ENCODE assay signal across 7 cellular contexts in the genomic region with DNA sequence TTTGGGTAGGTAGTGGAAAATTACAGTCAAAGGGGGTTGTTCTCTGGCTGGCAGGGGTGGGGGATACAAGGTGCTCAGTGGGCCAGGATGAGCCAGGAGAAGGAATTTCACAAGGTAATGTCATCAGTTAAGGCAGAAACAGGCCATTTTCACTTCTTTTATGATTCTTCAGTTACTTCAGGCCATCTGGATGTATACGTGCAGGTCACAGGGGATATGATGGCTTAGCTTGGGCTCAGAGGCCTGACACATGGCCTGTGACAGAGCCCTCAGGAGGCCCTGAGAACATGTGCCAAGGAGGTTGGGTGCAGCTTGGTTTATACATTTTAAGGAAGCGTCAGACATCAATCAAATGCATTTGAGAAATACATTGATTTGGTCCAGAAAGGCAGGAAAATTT. TPM values are rescaled to one million over a fixed set of nuclear protein-coding genes. Genes with fewer than 3 reads are reported as not detected.
DNase-seq lines count a peak whose midpoint lies in the region; ATAC-seq and TF ChIP-seq lines count a peak whose summit lies in the region.
"Not testable (repeated sequence)": the region's sequence is repeated elsewhere in the genome, so short reads cannot be mapped to it uniquely, and the experiment has no call there.

No MANE protein-coding gene starts in this region.

- not testable (repeated sequence) for H3K9ac ChIP-seq in H9 (ENCODE audit: extremely low read depth, insufficient read length, low read length); SK-N-MC (ENCODE audit: insufficient read length)

- peak overlapping the region; percentile 69 to 98 (median 96); a peak in 6 of 7 replicates for H3K27ac Mint-ChIP-seq in H9
- peak overlapping the region; percentile 96 for H3K27ac Mint-ChIP-seq in activated CD8-positive, alpha-beta T cell treated with anti-CD3 and anti-CD28 coated beads, Interleukin-2, amount 10 ng/mL, durations not matched to agents 7 days and 5 days
- H3K27ac Mint-ChIP-seq in activated naive CD8-positive, alpha-beta T cell treated with anti-CD3 and anti-CD28 coated beads for 36 hours: peak overlapping the region; percentile 93
- H3K27ac Mint-ChIP-seq in endothelial cell (ENCODE audit: unreplicated experiment): peak overlapping the region; percentile 15
- H3K27ac Mint-ChIP-seq in naive thymus-derived CD8-positive, alpha-beta T cell: peak overlapping the region; percentile 2 to 97 (median 96)

- not testable (repeated sequence) for H4K5ac ChIP-seq in H9 (ENCODE audit: insufficient read length, low read depth, low read length)

- not testable (repeated sequence) for H3T11ph ChIP-seq in H9 (ENCODE audit: low read length)

- peak overlapping the region; percentile 9 to 55; a peak in 4 of 5 replicates for H3K4me3 Mint-ChIP-seq in H9
- not testable (repeated sequence) for H3K4me3 Mint-ChIP-seq in activated CD8-positive, alpha-beta T cell treated with anti-CD3 and anti-CD28 coated beads, Interleukin-2, amount 10 ng/mL, durations not matched to agents 7 days and 5 days; activated naive CD8-positive, alpha-beta T cell treated with anti-CD3 and anti-CD28 coated beads for 36 hours; endothelial cell (ENCODE audit: unreplicated experiment)
- H3K4me3 Mint-ChIP-seq in naive thymus-derived CD8-positive, alpha-beta T cell: peak overlapping the region in 8 of 10 donors; percentile 28 to 93 (median 83)

- no CpG with 5 or more reads among the region's 2 CpGs for WGBS in H9 (ENCODE audit: extremely low coverage, insufficient read length, low lambda C conversion rate)

- H3K4me1 Mint-ChIP-seq in H9 (peaks cover 34 to 43% of the 10 kb centered on the region in 2 experiments), endothelial cell (ENCODE audit: unreplicated experiment) (peaks cover 25% of the 10 kb centered on the region)
- peaks cover 65% of the 10 kb centered on the region for H3K4me1 Mint-ChIP-seq in activated CD8-positive, alpha-beta T cell treated with anti-CD3 and anti-CD28 coated beads, Interleukin-2, amount 10 ng/mL, durations not matched to agents 7 days and 5 days (ENCODE audit: low read depth)
- peaks cover 54% of the 10 kb centered on the region for H3K4me1 Mint-ChIP-seq in activated naive CD8-positive, alpha-beta T cell treated with anti-CD3 and anti-CD28 coated beads for 36 hours
- H3K4me1 Mint-ChIP-seq in naive thymus-derived CD8-positive, alpha-beta T cell: peaks cover 3 to 49% (median 34%) of the 10 kb centered on the region in 4 donors

- not testable (repeated sequence) for DNase-seq in H9; SK-N-MC (ENCODE audit: low read depth, low spot score); activated CD8-positive, alpha-beta T cell treated with anti-CD3 and anti-CD28 coated beads, Interleukin-2, amount 10 ng/mL, durations not matched to agents 7 days and 5 days; activated naive CD8-positive, alpha-beta T cell treated with anti-CD3 and anti-CD28 coated beads for 36 hours; endothelial cell (ENCODE audit: low spot score)
- DNase-seq in naive thymus-derived CD8-positive, alpha-beta T cell: peak in 1 of 10 donors; percentile 42
- peak; percentile 53 for DNase-seq in stimulated activated CD4-positive, alpha-beta T cell treated with anti-CD3 and anti-CD28 coated beads, Interleukin-1b, Interleukin-23, amount 100 ng/mL, for 48 hours

- H3K9me3 Mint-ChIP-seq in H9; activated CD8-positive, alpha-beta T cell treated with anti-CD3 and anti-CD28 coated beads, Interleukin-2, amount 10 ng/mL, durations not matched to agents 7 days and 5 days (ENCODE audit: insufficient read depth); activated naive CD8-positive, alpha-beta T cell treated with anti-CD3 and anti-CD28 coated beads for 36 hours; endothelial cell (ENCODE audit: unreplicated experiment); naive thymus-derived CD8-positive, alpha-beta T cell: not testable (repeated sequence)

- H3K4me1 ChIP-seq in H9 (ENCODE audit: insufficient read depth, low read length): peaks cover 11% of the 10 kb centered on the region; the same call in 1 of the 2 replicates

- TF ChIP-seq CTCF in H9 (conservative IDR thresholded peaks at IDR 0.05); endothelial cell (IDR thresholded peaks at IDR 0.05; ENCODE audit: unreplicated experiment): not testable (repeated sequence)

- not testable (repeated sequence) for H2BK5ac ChIP-seq in H9 (ENCODE audit: insufficient read length, low read length)

- not testable (repeated sequence) for H4K91ac ChIP-seq in H9 (ENCODE audit: insufficient read length, low read depth, low read length)

- H3K4me2 ChIP-seq in H9 (ENCODE audit: insufficient read depth, insufficient read length, low read length): not testable (repeated sequence)

- not testable (repeated sequence) for H3K36me3 Mint-ChIP-seq in H9 (ENCODE audit: insufficient read depth in 1 of 3, low read depth in 3 of 3); activated CD8-positive, alpha-beta T cell treated with anti-CD3 and anti-CD28 coated beads, Interleukin-2, amount 10 ng/mL, durations not matched to agents 7 days and 5 days (ENCODE audit: low read depth); activated naive CD8-positive, alpha-beta T cell treated with anti-CD3 and anti-CD28 coated beads for 36 hours; endothelial cell (ENCODE audit: low read depth, unreplicated experiment); naive thymus-derived CD8-positive, alpha-beta T cell

- H3K23me2 ChIP-seq in H9 (ENCODE audit: insufficient read length, low read depth, low read length, poor library complexity, severe bottlenecking): not testable (repeated sequence)

- CTCF ChIA-PET in activated CD8-positive, alpha-beta T cell treated with anti-CD3 and anti-CD28 coated beads, Interleukin-2, amount 10 ng/mL, durations not matched to agents 7 days and 5 days (lab: Charles Lee): interaction anchor here (1.4 kb wide), 1 partner anchor 61 kb away, joined by 4 read pairs; no protein-coding TSS in a partner anchor

- H2BK20ac ChIP-seq in H9 (ENCODE audit: low read depth, low read length, poor library complexity, severe bottlenecking): not testable (repeated sequence)

- not testable (repeated sequence) for H2BK15ac ChIP-seq in H9 (ENCODE audit: low read depth, low read length)

- not testable (repeated sequence) for H3K27me3 ChIP-seq in H9 (ENCODE audit: insufficient read depth, low read length)

- not testable (repeated sequence) for H3K27ac ChIP-seq in H9 (ENCODE audit: insufficient read length, low read depth, low read length)
- H3K27ac ChIP-seq in SK-N-MC: peak overlapping the region; percentile 78

- not testable (repeated sequence) for H3K18ac ChIP-seq in H9 (ENCODE audit: insufficient read length, low read depth, low read length)

- H3K79me1 ChIP-seq in H9 (ENCODE audit: insufficient read depth, low read depth, low read length, poor library complexity, severe bottlenecking): not testable (repeated sequence)

- H2BK12ac ChIP-seq in H9 (ENCODE audit: insufficient read length, low read depth, low read length): not testable (repeated sequence)

- H4K8ac ChIP-seq in H9 (replicated peaks; ENCODE audit: insufficient read length, low read depth, low read length): not testable (repeated sequence)

- H2BK120ac ChIP-seq in H9 (ENCODE audit: low read depth, low read length, poor library complexity, severe bottlenecking): not testable (repeated sequence)

- H2AK5ac ChIP-seq in H9 (ENCODE audit: insufficient read length, low read length): not testable (repeated sequence)

- H3K23ac ChIP-seq in H9 (ENCODE audit: insufficient read length, low read depth, low read length): not testable (repeated sequence)

- not testable (repeated sequence) for H3K79me2 ChIP-seq in H9 (ENCODE audit: insufficient read depth, low read length)

- not testable (repeated sequence) for H3K27me3 Mint-ChIP-seq in H9 (ENCODE audit: low read depth); activated CD8-positive, alpha-beta T cell treated with anti-CD3 and anti-CD28 coated beads, Interleukin-2, amount 10 ng/mL, durations not matched to agents 7 days and 5 days (ENCODE audit: low read depth); activated naive CD8-positive, alpha-beta T cell treated with anti-CD3 and anti-CD28 coated beads for 36 hours; naive thymus-derived CD8-positive, alpha-beta T cell
- peaks cover 22% of the 10 kb centered on the region for H3K27me3 Mint-ChIP-seq in endothelial cell (ENCODE audit: unreplicated experiment)

- not testable (repeated sequence) for H3K56ac ChIP-seq in H9 (ENCODE audit: insufficient read length, low read depth, low read length)

- POLR2A ChIA-PET in activated CD8-positive, alpha-beta T cell treated with anti-CD3 and anti-CD28 coated beads, Interleukin-2, amount 10 ng/mL, durations not matched to agents 7 days and 5 days (lab: Charles Lee): interaction anchor here (1.3 kb wide), 1 partner anchor 112 kb away, joined by 3 read pairs; no protein-coding TSS in a partner anchor
- POLR2A ChIA-PET in naive thymus-derived CD8-positive, alpha-beta T cell (lab: Charles Lee): interaction anchor here (0.6 to 1.8 kb wide), 2 partner anchors 29 to 62 kb away, joined by 4 to 6 read pairs; no protein-coding TSS in a partner anchor

- not testable (repeated sequence) for H3K4ac ChIP-seq in H9 (ENCODE audit: low read depth, low read length)

- not testable (repeated sequence) for H4K20me1 ChIP-seq in H9 (ENCODE audit: control insufficient read depth, insufficient read depth, insufficient read length)

- not testable (repeated sequence) for H3K36me3 ChIP-seq in SK-N-MC (ENCODE audit: insufficient read depth, low read length)

- H3K9me3 ChIP-seq in H9 (ENCODE audit: control insufficient read depth, low read depth, low read length); SK-N-MC (ENCODE audit: low read depth, low read length): not testable (repeated sequence)

- ATAC-seq in activated CD8-positive, alpha-beta T cell treated with anti-CD3 and anti-CD28 coated beads, Interleukin-2, amount 10 ng/mL, durations not matched to agents 7 days and 5 days; naive thymus-derived CD8-positive, alpha-beta T cell: not testable (repeated sequence)

- not testable (repeated sequence) for H2AFZ ChIP-seq in H9 (ENCODE audit: low read length)

- not testable (repeated sequence) for H3K14ac ChIP-seq in H9 (ENCODE audit: insufficient read depth, low read length)

- not testable (repeated sequence) for H3K4me3 ChIP-seq in SK-N-MC

RNA-seq across cellular contexts. Expression of gene RNF213, which starts 2.4 kb away (rescaled TPM):
- 32.5 and 34.3 TPM in 2 replicates for total RNA-seq in H9 (2021)
- 100 to 1,000 TPM; 438 to 455 TPM for total RNA-seq in activated CD8-positive, alpha-beta T cell treated with anti-CD3 and anti-CD28 coated beads, Interleukin-2, amount 10 ng/mL, durations not matched to agents 7 days and 5 days
- 100 to 1,000 TPM; 109 TPM for total RNA-seq in activated naive CD8-positive, alpha-beta T cell treated with anti-CD3 and anti-CD28 coated beads for 36 hours
- 110 TPM for total RNA-seq in endothelial cell (ENCODE audit: unreplicated experiment)
- total RNA-seq in naive thymus-derived CD8-positive, alpha-beta T cell: 100 to 1,000 TPM; 323 to 328 TPM
- 10 to 100 TPM; 27.1 to 52.2 (median 39.1) TPM for polyA plus RNA-seq in naive thymus-derived CD8-positive, alpha-beta T cell

RNA-seq across cellular contexts. Expression of gene SLC26A11, which starts 38.1 kb away (rescaled TPM):
- total RNA-seq in H9 (2021) (24.0 and 26.5 TPM in 2 replicates), endothelial cell (ENCODE audit: unreplicated experiment) (50.1 TPM)
- 1 to 10 TPM; 1.4 to 1.6 TPM for total RNA-seq in activated CD8-positive, alpha-beta T cell treated with anti-CD3 and anti-CD28 coated beads, Interleukin-2, amount 10 ng/mL, durations not matched to agents 7 days and 5 days
- total RNA-seq in activated naive CD8-positive, alpha-beta T cell treated with anti-CD3 and anti-CD28 coated beads for 36 hours: 1 to 10 TPM; 1.7 to 2.3 TPM
- 10 to 100 TPM; 93.1 to 96.2 TPM for total RNA-seq in naive thymus-derived CD8-positive, alpha-beta T cell
- 1 to 10 TPM; 4.8 to 8.4 (median 5.7) TPM for polyA plus RNA-seq in naive thymus-derived CD8-positive, alpha-beta T cell

RNA-seq across cellular contexts. Expression of gene SGSH, which starts 38.2 kb away (rescaled TPM):
- total RNA-seq in H9 (2021): 19.8 and 21.6 TPM in 2 replicates
- 1 to 10 TPM; 6.9 to 8.2 TPM for total RNA-seq in activated CD8-positive, alpha-beta T cell treated with anti-CD3 and anti-CD28 coated beads, Interleukin-2, amount 10 ng/mL, durations not matched to agents 7 days and 5 days
- 1 to 10 TPM; 7.0 to 8.2 TPM for total RNA-seq in activated naive CD8-positive, alpha-beta T cell treated with anti-CD3 and anti-CD28 coated beads for 36 hours
- 76.0 TPM for total RNA-seq in endothelial cell (ENCODE audit: unreplicated experiment)
- 100 to 1,000 TPM; 138 to 143 TPM for total RNA-seq in naive thymus-derived CD8-positive, alpha-beta T cell
- polyA plus RNA-seq in naive thymus-derived CD8-positive, alpha-beta T cell: 10 to 100 TPM; 20.1 to 36.5 (median 25.6) TPM

Comparison
In these comparisons a context has a peak if more than half of its experiments do, and no peak if none do; other contexts are left out.
1. H3K27ac Mint-ChIP-seq: peak in every context shown above with its lines; median percentile 96 in H9; 96 in activated CD8-positive, alpha-beta T cell treated with anti-CD3 and anti-CD28 coated beads, Interleukin-2, amount 10 ng/mL, durations not matched to agents 7 days and 5 days; 96 in naive thymus-derived CD8-positive, alpha-beta T cell; 93 in activated naive CD8-positive, alpha-beta T cell treated with anti-CD3 and anti-CD28 coated beads for 36 hours; 15 in endothelial cell.